17 cellular contexts compared by ENCODE assay signal in genomic region chr17:16251556-16251955, GRCh38. TPM values are rescaled to one million over a fixed set of nuclear protein-coding genes. Genes with fewer than 3 reads are reported as not detected.
A peak's percentile ranks its signal among the peaks of the same experiment; 100 is the strongest.
DNase-seq lines count a peak whose midpoint lies in the region; ATAC-seq, FAIRE-seq and TF ChIP-seq lines count a peak whose summit lies in the region.
"Had no signal": no experiment of that assay in that cellular context is flagged by ENCODE, and none has a peak within 500 bp of the region (broad histone marks: within the 10 kb centered on the region; RNA-seq: fewer than 3 reads in every experiment).

No MANE protein-coding gene starts in this region.

- H3K9ac ChIP-seq in SK-N-MC (ENCODE audit: insufficient read length) = no peak overlapping the region
- H3K9ac ChIP-seq: BLaER1 treated with 17β-estradiol and CSF1 and Interleukin-3, amounts not matched to agents 10 nM and 100 nM had no signal

- H3K36me3 Mint-ChIP-seq in activated naive CD8-positive, alpha-beta T cell treated with anti-CD3 and anti-CD28 coated beads, Interleukin-2, amount 50 U/mL, for 24 hours (ENCODE audit: low read depth) = peaks cover 30% of the 10 kb centered on the region
- peaks cover 11% of the 10 kb centered on the region for H3K36me3 Mint-ChIP-seq in stimulated activated effector memory CD8-positive, alpha-beta T cell treated with anti-CD3 and anti-CD28 coated beads, Interleukin-12 subunit alpha, Interleukin-12 subunit beta, amount 100 ng/mL, for 72 hours

- H3K27ac Mint-ChIP-seq in activated naive CD8-positive, alpha-beta T cell treated with anti-CD3 and anti-CD28 coated beads, Interleukin-2, amount 50 U/mL, for 24 hours = peak overlapping the region; percentile 71
- no peak overlapping the region for H3K27ac Mint-ChIP-seq in stimulated activated effector memory CD8-positive, alpha-beta T cell treated with anti-CD3 and anti-CD28 coated beads, Interleukin-12 subunit alpha, Interleukin-12 subunit beta, amount 100 ng/mL, for 72 hours
- H3K27ac Mint-ChIP-seq: B cell; CD8-positive, alpha-beta T cell had no signal

- WGBS in heart right ventricle, 2 donors = 62 to 82% methylated on average over 1 of the region's 1 CpG

- no peak for DNase-seq in cardiac muscle cell (ENCODE audit: low read depth in 1 of 2, low spot score in 1 of 2)
- no peak for DNase-seq in heart right ventricle
- DNase-seq in SK-N-MC (ENCODE audit: low read depth, low spot score) = no peak
- no peak for DNase-seq in activated naive CD8-positive, alpha-beta T cell treated with anti-CD3 and anti-CD28 coated beads, Interleukin-2, amount 50 U/mL, for 24 hours
- DNase-seq in stimulated activated effector memory CD8-positive, alpha-beta T cell treated with anti-CD3 and anti-CD28 coated beads, Interleukin-12 subunit alpha, Interleukin-12 subunit beta, amount 100 ng/mL, for 72 hours (ENCODE audit: low spot score in 2 of 2) = no peak
- DNase-seq in frontal cortex (ENCODE audit: low spot score in 2 of 2) = no peak
- DNase-seq: Calu3; CD8-positive, alpha-beta T cell; DND-41; EL; IMR-90 had no signal

- no peaks in the 10 kb centered on the region for H3K9me3 Mint-ChIP-seq in activated naive CD8-positive, alpha-beta T cell treated with anti-CD3 and anti-CD28 coated beads, Interleukin-2, amount 50 U/mL, for 24 hours
- H3K9me3 Mint-ChIP-seq in stimulated activated effector memory CD8-positive, alpha-beta T cell treated with anti-CD3 and anti-CD28 coated beads, Interleukin-12 subunit alpha, Interleukin-12 subunit beta, amount 100 ng/mL, for 72 hours = no peaks in the 10 kb centered on the region
- H3K9me3 Mint-ChIP-seq: CD8-positive, alpha-beta T cell had no signal

- H3K4me1 ChIP-seq in cardiac muscle cell (ENCODE audit: low read depth) (peaks cover 20% of the 10 kb centered on the region), heart right ventricle (peaks cover 6 to 21% (median 18%) of the 10 kb centered on the region in 9 donors)

- intact Hi-C loops in heart right ventricle (cut with DNase I) = no loop called here

- H3K9me3 ChIP-seq in cardiac muscle cell (ENCODE audit: low read depth) = no peaks in the 10 kb centered on the region
- H3K9me3 ChIP-seq in heart right ventricle = no peaks in the 10 kb centered on the region
- no peaks in the 10 kb centered on the region for H3K9me3 ChIP-seq in SK-N-MC (ENCODE audit: low read depth, low read length)
- H3K9me3 ChIP-seq: BLaER1 treated with 17β-estradiol and CSF1 and Interleukin-3, amounts not matched to agents 10 nM and 100 nM; HAP-1 had no signal

- H3K4me3 ChIP-seq in cardiac muscle cell (no peak overlapping the region), heart right ventricle (no peak overlapping the region), SK-N-MC (no peak overlapping the region)
- H3K4me3 ChIP-seq: BLaER1 treated with 17β-estradiol and CSF1 and Interleukin-3, amounts not matched to agents 10 nM and 100 nM; GM12878; HAP-1 had no signal

- peaks cover 22% of the 10 kb centered on the region for H3K4me1 Mint-ChIP-seq in activated naive CD8-positive, alpha-beta T cell treated with anti-CD3 and anti-CD28 coated beads, Interleukin-2, amount 50 U/mL, for 24 hours
- peaks cover 6% of the 10 kb centered on the region for H3K4me1 Mint-ChIP-seq in stimulated activated effector memory CD8-positive, alpha-beta T cell treated with anti-CD3 and anti-CD28 coated beads, Interleukin-12 subunit alpha, Interleukin-12 subunit beta, amount 100 ng/mL, for 72 hours

- H3K27ac ChIP-seq in cardiac muscle cell = peak overlapping the region; percentile 72
- H3K27ac ChIP-seq in heart right ventricle = no peak overlapping the region
- H3K27ac ChIP-seq in SK-N-MC = peak overlapping the region; percentile 11; the same call in 1 of the 2 replicates
- H3K27ac ChIP-seq: BLaER1 treated with 17β-estradiol and CSF1 and Interleukin-3, amounts not matched to agents 10 nM and 100 nM; HL-60 had no signal

- H3K27me3 ChIP-seq in cardiac muscle cell (no peaks in the 10 kb centered on the region), heart right ventricle (no peaks in the 10 kb centered on the region)
- H3K27me3 ChIP-seq: BLaER1 treated with 17β-estradiol and CSF1 and Interleukin-3, amounts not matched to agents 10 nM and 100 nM had no signal

- FAIRE-seq in frontal cortex (lab: Jason Lieb, UNC) = no peak
- FAIRE-seq: GM12878 had no signal

- H3K4me3 Mint-ChIP-seq in activated naive CD8-positive, alpha-beta T cell treated with anti-CD3 and anti-CD28 coated beads, Interleukin-2, amount 50 U/mL, for 24 hours = no peak overlapping the region
- no peak overlapping the region for H3K4me3 Mint-ChIP-seq in stimulated activated effector memory CD8-positive, alpha-beta T cell treated with anti-CD3 and anti-CD28 coated beads, Interleukin-12 subunit alpha, Interleukin-12 subunit beta, amount 100 ng/mL, for 72 hours
- H3K4me3 Mint-ChIP-seq: B cell; CD8-positive, alpha-beta T cell had no signal

- H3K27me3 Mint-ChIP-seq in activated naive CD8-positive, alpha-beta T cell treated with anti-CD3 and anti-CD28 coated beads, Interleukin-2, amount 50 U/mL, for 24 hours = no peaks in the 10 kb centered on the region
- H3K27me3 Mint-ChIP-seq: B cell had no signal

- ATAC-seq in heart right ventricle (no peak), HG03378 (IDR thresholded peaks at IDR 0.05; ENCODE audit: unreplicated experiment) (no peak)
- ATAC-seq in activated naive CD8-positive, alpha-beta T cell treated with anti-CD3 and anti-CD28 coated beads, Interleukin-2, amount 50 U/mL, for 24 hours = peak; percentile 40
- peak; percentile 40 for ATAC-seq in stimulated activated effector memory CD8-positive, alpha-beta T cell treated with anti-CD3 and anti-CD28 coated beads, Interleukin-12 subunit alpha, Interleukin-12 subunit beta, amount 100 ng/mL, for 72 hours
- ATAC-seq: CD8-positive, alpha-beta T cell; GM12878 had no signal

- H3K36me3 ChIP-seq in cardiac muscle cell = no peaks in the 10 kb centered on the region
- peaks cover 0 to 5% (median 0%) of the 10 kb centered on the region in 9 donors for H3K36me3 ChIP-seq in heart right ventricle
- H3K36me3 ChIP-seq in SK-N-MC (ENCODE audit: insufficient read depth, low read length) = 0 out of 2 replicates have a peak, but pooled peaks cover 3% of the 10 kb centered on the region
- H3K36me3 ChIP-seq: HAP-1 had no signal

- no peak for TF ChIP-seq CTCF in cardiac muscle cell (IDR thresholded peaks at IDR 0.05; ENCODE audit: low read depth, low read length)
- TF ChIP-seq CTCF in heart right ventricle (IDR thresholded peaks at IDR 0.05) = no peak

RNA-seq across cellular contexts. Expression of gene PIGL, which starts 34.5 kb away (rescaled TPM):
- total RNA-seq in cardiac muscle cell (27.0 and 67.4 TPM in 2 replicates), heart right ventricle (10 to 100 TPM in 4 of 10 donors, 1 to 10 TPM in 6; 7.8 to 12.0 (median 9.5) TPM), frontal cortex (20.4 TPM)
- polyA plus RNA-seq in cardiac muscle cell (28.8 and 49.6 TPM in 2 replicates), heart right ventricle (10 to 100 TPM in 1 of 2 donors, 1 to 10 TPM in 1; 6.1 to 14.6 TPM)

RNA-seq across cellular contexts. Expression of gene NCOR1, which starts 36.2 kb away (rescaled TPM):
- total RNA-seq in cardiac muscle cell = 91.4 and 119 TPM in 2 replicates
- polyA plus RNA-seq in cardiac muscle cell = 109 and 139 TPM in 2 replicates
- total RNA-seq in heart right ventricle = 10 to 100 TPM; 61.4 to 81.6 (median 74.8) TPM
- polyA plus RNA-seq in heart right ventricle = 100 to 1,000 TPM in 1 of 2 donors, 10 to 100 TPM in 1; 27.0 to 103 TPM
- 104 TPM for total RNA-seq in frontal cortex

Comparison
In these comparisons a context has a peak if more than half of its experiments do, and no peak if none do; other contexts are left out.
1. H3K27ac ChIP-seq: peak in cardiac muscle cell (single experiment) and SK-N-MC (single experiment); none in heart right ventricle (0 of 10).
2. ATAC-seq: peak in activated naive CD8-positive, alpha-beta T cell treated with anti-CD3 and anti-CD28 coated beads, Interleukin-2, amount 50 U/mL, for 24 hours (single experiment) and stimulated activated effector memory CD8-positive, alpha-beta T cell treated with anti-CD3 and anti-CD28 coated beads, Interleukin-12 subunit alpha, Interleukin-12 subunit beta, amount 100 ng/mL, for 72 hours (single experiment); none in heart right ventricle (0 of 8) and HG03378 (single experiment).